In the genomic region with DNA sequence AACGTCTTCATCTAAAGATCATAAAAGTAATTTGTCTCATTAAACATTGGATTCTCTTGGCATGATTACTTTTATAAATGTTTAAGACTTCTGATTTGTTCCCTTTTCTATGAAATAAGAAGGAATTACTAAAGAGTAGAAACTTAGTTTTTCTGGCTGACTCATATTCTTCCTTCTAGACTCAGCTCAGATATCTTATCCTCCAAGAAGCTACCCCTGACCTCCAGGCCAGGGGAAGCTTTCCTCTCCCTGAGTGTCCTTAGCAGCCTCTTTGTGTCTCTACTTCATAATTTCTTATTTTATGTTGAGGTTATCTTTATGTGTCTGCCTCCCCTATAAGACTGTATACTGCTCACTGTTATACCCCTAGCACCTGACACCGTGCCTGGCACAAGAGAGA, we compare ENCODE assay signal across 15 cellular contexts.
DNase-seq lines count a peak whose midpoint lies in the region; ATAC-seq and TF ChIP-seq lines count a peak whose summit lies in the region.
"Had no signal": no experiment of that assay in that cellular context is flagged by ENCODE, and none has a peak within 500 bp of the region (broad histone marks: within the 10 kb centered on the region; RNA-seq: fewer than 3 reads in every experiment).

No MANE protein-coding gene starts in this region.

- H3K27ac Mint-ChIP-seq in activated T-helper 17 cell treated with anti-CD3 and anti-CD28 coated beads, Interleukin-2, amount 50 U/mL, for 72 hours: no peak overlapping the region
- H3K27ac Mint-ChIP-seq: CD4-positive, alpha-beta T cell had no signal

- H3K36me3 ChIP-seq in smooth muscle cell (ENCODE audit: low read depth): no peaks in the 10 kb centered on the region
- H3K36me3 ChIP-seq: SJSA1 had no signal

- H3K27ac ChIP-seq in smooth muscle cell (ENCODE audit: low read depth): no peak overlapping the region
- H3K27ac ChIP-seq: PC-9, SJSA1 had no signal

- H3K79me2 ChIP-seq in smooth muscle cell (ENCODE audit: low read depth): no peaks in the 10 kb centered on the region

- H3K27me3 Mint-ChIP-seq in activated T-helper 17 cell treated with anti-CD3 and anti-CD28 coated beads, Interleukin-2, amount 50 U/mL, for 72 hours: no peaks in the 10 kb centered on the region
- H3K27me3 Mint-ChIP-seq: CD4-positive, alpha-beta T cell had no signal

- ATAC-seq in GM18909 (IDR thresholded peaks at IDR 0.05; ENCODE audit: poor library complexity, unreplicated experiment) (peak; percentile 36), HG03039 (IDR thresholded peaks at IDR 0.05; ENCODE audit: unreplicated experiment) (peak; percentile 30), GM19328 (IDR thresholded peaks at IDR 0.05; ENCODE audit: unreplicated experiment) (no peak)
- ATAC-seq in activated T-helper 17 cell treated with anti-CD3 and anti-CD28 coated beads, Interleukin-2, amount 50 U/mL, for 72 hours (replicated peaks): peak; percentile 49

- H3K4me3 ChIP-seq in smooth muscle cell: no peak overlapping the region
- H3K4me3 ChIP-seq: PC-9, SJSA1 had no signal

- no peaks in the 10 kb centered on the region for H3K9me3 ChIP-seq in smooth muscle cell (replicated peaks; ENCODE audit: low read depth)
- H3K9me3 ChIP-seq: SJSA1 had no signal

- no peaks in the 10 kb centered on the region for H3K9me3 Mint-ChIP-seq in activated T-helper 17 cell treated with anti-CD3 and anti-CD28 coated beads, Interleukin-2, amount 50 U/mL, for 72 hours
- H3K9me3 Mint-ChIP-seq: CD4-positive, alpha-beta T cell had no signal

- no peaks in the 10 kb centered on the region for H4K20me1 ChIP-seq in smooth muscle cell (ENCODE audit: low read depth)

- 94% methylated on average over 2 of the region's 2 CpGs for WGBS in smooth muscle cell (ENCODE audit: low lambda C conversion rate)

- no peaks in the 10 kb centered on the region for H3F3A ChIP-seq in smooth muscle cell (ENCODE audit: low read depth)

- H3K4me1 ChIP-seq in smooth muscle cell (ENCODE audit: low read depth): no peaks in the 10 kb centered on the region
- H3K4me1 ChIP-seq: SJSA1 had no signal

- H3K36me3 Mint-ChIP-seq in activated T-helper 17 cell treated with anti-CD3 and anti-CD28 coated beads, Interleukin-2, amount 50 U/mL, for 72 hours (ENCODE audit: low read depth): no peaks in the 10 kb centered on the region

- peak overlapping the region; percentile 25 for H3K4me3 Mint-ChIP-seq in activated T-helper 17 cell treated with anti-CD3 and anti-CD28 coated beads, Interleukin-2, amount 50 U/mL, for 72 hours
- H3K4me3 Mint-ChIP-seq: CD4-positive, alpha-beta T cell had no signal

- peak; percentile 21 for DNase-seq in CD1c-positive myeloid dendritic cell (ENCODE audit: extremely low spot score)
- DNase-seq in HuH-7 (ENCODE audit: low spot score): no peak
- DNase-seq in smooth muscle cell (lab: John Stamatoyannopoulos, UW; ENCODE audit: unreplicated experiment): no peak
- no peak for DNase-seq in LoVo (ENCODE audit: low spot score)
- DNase-seq: CD4-positive, alpha-beta T cell; EL; NCI-H1417 treated with DMSO at 0.1 percent for 48 hours; NCI-H2029 treated with DMSO at 0.1 percent for 48 hours; NCI-H748 treated with DMSO at 0.1 percent for 48 hours; PC-9 had no signal

- no peak overlapping the region for H2AFZ ChIP-seq in smooth muscle cell (ENCODE audit: low read depth)
- H2AFZ ChIP-seq: PC-9 had no signal

- no peak overlapping the region for H3K4me2 ChIP-seq in smooth muscle cell
- H3K4me2 ChIP-seq: PC-9 had no signal

- peaks cover 14% of the 10 kb centered on the region for H3K4me1 Mint-ChIP-seq in activated T-helper 17 cell treated with anti-CD3 and anti-CD28 coated beads, Interleukin-2, amount 50 U/mL, for 72 hours

- TF ChIP-seq CTCF in smooth muscle cell (IDR thresholded peaks at IDR 0.05; ENCODE audit: borderline replicate concordance, insufficient read depth, poor library complexity, severe bottlenecking): no peak

- H3K27me3 ChIP-seq in smooth muscle cell (ENCODE audit: low read depth): no peaks in the 10 kb centered on the region
- H3K27me3 ChIP-seq: SJSA1 had no signal

- H3K9ac ChIP-seq in smooth muscle cell (ENCODE audit: low read depth): no peak overlapping the region
